Comparison of ENCODE assay signal across 8 cellular contexts in the genomic region with DNA sequence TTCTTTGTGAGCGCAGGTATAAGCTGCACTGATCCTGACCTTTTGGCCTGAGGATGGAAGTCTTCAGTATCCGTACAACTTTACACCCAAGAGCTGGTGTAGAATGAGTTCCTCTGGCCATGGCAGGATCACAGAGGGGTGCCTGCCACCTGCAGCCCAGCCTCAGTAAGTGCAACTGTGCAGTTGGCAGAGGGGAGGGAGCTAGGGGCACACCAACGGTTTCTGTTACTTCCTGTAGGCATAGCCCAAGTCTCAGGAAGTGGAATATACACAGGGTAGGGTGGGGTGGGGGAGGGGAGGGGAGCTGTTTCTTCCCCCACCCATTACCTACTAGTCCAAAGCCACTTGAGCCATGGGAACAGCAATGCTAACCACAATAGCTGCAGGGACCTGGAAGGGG.
DNase-seq lines count a peak whose midpoint lies in the region; ATAC-seq and TF ChIP-seq lines count a peak whose summit lies in the region.

No MANE protein-coding gene starts in this region.

- TF ChIP-seq CTCF in NB4 (IDR thresholded peaks at IDR 0.05; ENCODE audit: low read depth, low read length): peak; percentile 53

- peak; percentile 58 for DNase-seq in AG20443 (ENCODE audit: low spot score)
- DNase-seq in NB4 (ENCODE audit: low read depth): peak; percentile 70
- DNase-seq in activated CD8-positive, alpha-beta memory T cell treated with anti-CD3 and anti-CD28 coated beads, Interleukin-2, amount 50 U/mL, for 24 hours (ENCODE audit: extremely low read depth): peak; percentile 12
- DNase-seq in foreskin melanocyte: peak; percentile 49
- peak; percentile 9 for DNase-seq in putamen (ENCODE audit: low spot score)

- no peak overlapping the region for H3K4me3 ChIP-seq in NB4 (ENCODE audit: low read depth, low read length)

- TF ChIP-seq POLR2A in NB4 (IDR thresholded peaks at IDR 0.05; ENCODE audit: extremely low read depth, insufficient read length): no peak

- ATAC-seq in GM18870 (IDR thresholded peaks at IDR 0.05; ENCODE audit: unreplicated experiment) (peak; percentile 89), HG03196 (IDR thresholded peaks at IDR 0.05; ENCODE audit: unreplicated experiment) (no peak), GM21619 (IDR thresholded peaks at IDR 0.05; ENCODE audit: unreplicated experiment) (no peak)

Comparison
In these comparisons a context has a peak if more than half of its experiments do, and no peak if none do; other contexts are left out.
1. DNase-seq: peak in every context shown above with its lines; median percentile 70 in NB4; 58 in AG20443; 49 in foreskin melanocyte; 12 in activated CD8-positive, alpha-beta memory T cell treated with anti-CD3 and anti-CD28 coated beads, Interleukin-2, amount 50 U/mL, for 24 hours; 9 in putamen.